ENCODE assay signal across 8 cellular contexts in the genomic region with DNA sequence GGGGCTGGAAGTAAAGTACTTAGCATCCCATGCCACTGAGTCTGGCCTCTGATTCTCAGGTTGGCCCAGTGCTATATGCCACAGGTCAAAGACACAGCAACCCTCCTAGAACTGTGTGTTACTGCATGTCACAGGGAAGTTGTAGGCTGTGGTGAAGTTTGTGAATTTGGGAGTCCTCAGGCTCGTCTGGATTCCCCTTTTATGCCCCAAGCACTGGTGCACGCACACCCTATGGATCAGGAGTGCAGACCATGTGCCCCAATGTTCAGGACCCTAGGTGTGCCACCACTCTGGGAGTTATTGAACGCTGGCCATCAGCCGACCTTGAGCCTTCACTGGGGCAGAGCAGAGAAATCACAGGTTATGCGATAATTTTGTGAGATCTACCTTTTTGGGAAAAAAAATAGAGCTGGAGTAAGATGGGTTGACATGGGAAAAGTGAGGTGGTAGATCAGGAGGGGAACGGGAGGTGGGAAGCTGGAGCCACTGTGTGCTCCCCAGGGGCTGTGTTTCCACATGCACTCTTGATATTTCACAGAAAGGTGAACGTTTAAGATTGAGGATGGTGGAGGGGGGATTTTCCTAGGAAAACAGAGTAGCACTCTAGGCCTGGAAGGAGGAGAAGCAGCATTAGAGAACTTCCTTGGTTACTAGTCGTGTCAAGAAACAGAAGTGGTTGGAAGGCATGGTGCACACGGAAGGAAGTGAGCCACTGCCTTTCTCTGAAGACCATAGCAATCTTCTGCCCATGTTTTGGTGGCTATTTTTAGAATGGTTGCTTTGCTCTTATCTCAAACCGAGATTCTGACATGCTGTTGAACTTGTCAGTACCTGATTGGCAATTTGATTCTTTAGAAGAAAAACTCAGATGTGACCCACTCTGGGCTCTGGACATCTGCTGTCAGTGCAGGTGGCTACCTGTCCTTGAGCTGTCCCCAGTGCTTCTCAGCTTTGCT. TPM values are rescaled to one million over a fixed set of nuclear protein-coding genes. Genes with fewer than 3 reads are reported as not detected.
A peak's percentile ranks its signal among the peaks of the same experiment; 100 is the strongest.
DNase-seq lines count a peak whose midpoint lies in the region; ATAC-seq, FAIRE-seq and TF ChIP-seq lines count a peak whose summit lies in the region.

No MANE protein-coding gene starts in this region.

- H3K9me3 ChIP-seq in CD4-positive, CD25-positive, alpha-beta regulatory T cell (ENCODE audit: control insufficient read depth in 2 of 2, low read length in 2 of 2) = no peaks in the 10 kb centered on the region
- H3K9me3 ChIP-seq in K562 (replicated peaks; ENCODE audit: control insufficient read depth, insufficient read depth, low read depth, low read length) = no peaks in the 10 kb centered on the region

- TF ChIP-seq CTCF in K562 (IDR thresholded peaks at IDR 0.05 in 2 of 3, conservative IDR thresholded peaks at IDR 0.05 in 1 of 3; ENCODE audit: insufficient read depth in 2 of 3, low read depth in 1 of 3, low read length in 3 of 3) = no peak

- peaks cover 42% of the 10 kb centered on the region for H3K4me1 ChIP-seq in CD4-positive, CD25-positive, alpha-beta regulatory T cell (ENCODE audit: control insufficient read depth, insufficient read depth, low read length, poor library complexity, severe bottlenecking)
- H3K4me1 ChIP-seq in K562 (replicated peaks in 1 of 2; ENCODE audit: control insufficient read depth in 2 of 2, insufficient read depth in 2 of 2, low read length in 2 of 2) = peaks cover 10 to 37% of the 10 kb centered on the region in 2 experiments

- H3K9me1 ChIP-seq in K562 (ENCODE audit: control insufficient read depth, insufficient read depth, low read length) = no peaks in the 10 kb centered on the region

- no peak for TF ChIP-seq EP300 in K562 (IDR thresholded peaks at IDR 0.05; ENCODE audit: low read length)

- peaks cover 22 to 50% (median 40%) of the 10 kb centered on the region in 4 donors for H3K4me1 Mint-ChIP-seq in CD4-positive, CD25-positive, alpha-beta regulatory T cell

- intact Hi-C loops in K562 (cut with micrococcal nuclease) = no loop called here

- no peak for FAIRE-seq in K562 (lab: Jason Lieb, UNC)

- peaks cover 21% of the 10 kb centered on the region for H4K20me1 ChIP-seq in K562 (replicated peaks; ENCODE audit: control insufficient read depth, insufficient read depth, low read length)

- no peaks in the 10 kb centered on the region for H3K36me3 Mint-ChIP-seq in CD4-positive, CD25-positive, alpha-beta regulatory T cell

- H3K4me3 Mint-ChIP-seq in CD4-positive, CD25-positive, alpha-beta regulatory T cell = peak overlapping the region in 3 of 4 donors; percentile 45 to 63 (median 50)

- no peak for TF ChIP-seq RAD21 in K562 (CRISPR knock-in tag; conservative IDR thresholded peaks at IDR 0.05 in 1 of 2, IDR thresholded peaks at IDR 0.05 in 1 of 2)

- in situ Hi-C loops in K562 (cut with MboI) = no loop called here

- no peak overlapping the region for H3K4me2 ChIP-seq in K562 (ENCODE audit: insufficient read depth, low read length)

- peak overlapping the region; percentile 60 to 82 (median 75) for H3K27ac Mint-ChIP-seq in CD4-positive, CD25-positive, alpha-beta regulatory T cell

- 22% methylated on average over 10 of the region's 10 CpGs for WGBS in K562 (ENCODE audit: insufficient coverage, low coverage, missing lambda C conversion rate)

- DNase-seq in CD4-positive, CD25-positive, alpha-beta regulatory T cell = peak in 2 of 3 donors; percentile 30 to 84
- no peak for DNase-seq in K562 (ENCODE audit: extremely low read depth in 1 of 4, low spot score in 3 of 4)
- DNase-seq in stimulated activated CD4-positive, alpha-beta T cell treated with anti-CD3 and anti-CD28 coated beads, Interleukin-2, amount 100 ng/mL, for 48 hours = no peak
- DNase-seq in SHP77 (lab: John Stamatoyannopoulos, UW) = no peak
- no peak for DNase-seq in NCI-H128 (lab: John Stamatoyannopoulos, UW; ENCODE audit: unreplicated experiment)
- DNase-seq in erythroblast (lab: John Stamatoyannopoulos, UW) = no peak

- peaks cover 0 to 2% (median 0%) of the 10 kb centered on the region in 7 donors for H3K9me3 Mint-ChIP-seq in CD4-positive, CD25-positive, alpha-beta regulatory T cell

- peak; percentile 54 to 59 for ATAC-seq in CD4-positive, CD25-positive, alpha-beta regulatory T cell (ENCODE audit: low read depth in 2 of 2)
- ATAC-seq in HG03103 (IDR thresholded peaks at IDR 0.05; ENCODE audit: low read depth, unreplicated experiment) (peak; percentile 43), K562 (no peak)

- H3K4me3 ChIP-seq in CD4-positive, CD25-positive, alpha-beta regulatory T cell (ENCODE audit: low read depth, low read length) = peak overlapping the region; percentile 35
- no peak overlapping the region for H3K4me3 ChIP-seq in K562

- H2AFZ ChIP-seq in K562 (ENCODE audit: low read depth, low read length) = no peak overlapping the region

- CTCF ChIA-PET in K562 (lab: Yijun Ruan, JAX; ENCODE audit: low intra/inter-chr PET ratio) = no interaction called here

- no peaks in the 10 kb centered on the region for H3K79me2 ChIP-seq in K562 (ENCODE audit: control insufficient read depth, insufficient read depth, low read length)

- H3K36me3 ChIP-seq in CD4-positive, CD25-positive, alpha-beta regulatory T cell (ENCODE audit: control insufficient read depth, insufficient read depth, low read length) = peaks cover 2% of the 10 kb centered on the region
- no peaks in the 10 kb centered on the region for H3K36me3 ChIP-seq in K562 (ENCODE audit: control insufficient read depth, insufficient read depth, low read length)

- TF ChIP-seq POLR2A in GM19193 (IDR thresholded peaks at IDR 0.05; ENCODE audit: extremely low read depth, insufficient read depth, insufficient read length) (peak; percentile 36), K562 (conservative IDR thresholded peaks at IDR 0.05) (no peak), erythroblast (IDR thresholded peaks at IDR 0.05; ENCODE audit: low read length) (no peak)

- H3K27me3 ChIP-seq in CD4-positive, CD25-positive, alpha-beta regulatory T cell (ENCODE audit: control insufficient read depth, insufficient read depth, low read length) = no peaks in the 10 kb centered on the region
- H3K27me3 ChIP-seq in K562 (ENCODE audit: control insufficient read depth in 2 of 2, insufficient read depth in 2 of 2, low read length in 2 of 2) = peaks cover 0 to 20% of the 10 kb centered on the region in 2 experiments; a peak in 3 of 5 replicates

- peak overlapping the region; percentile 34 for H3K27ac ChIP-seq in CD4-positive, CD25-positive, alpha-beta regulatory T cell (ENCODE audit: insufficient read depth, low read length, poor library complexity, severe bottlenecking)
- no peak overlapping the region for H3K27ac ChIP-seq in K562 (ENCODE audit: extremely low read depth, low read depth, low read length)

- no peak overlapping the region for H3K9ac ChIP-seq in K562 (ENCODE audit: insufficient read depth in 1 of 2, low read depth in 2 of 2, low read length in 2 of 2)

- POLR2A ChIA-PET in K562 (lab: Yijun Ruan, JAX) = interaction anchor here (1.7 to 2.9 kb wide), 3 partner anchors 12 to 14 kb away, joined by 4 to 7 read pairs (median 6); no protein-coding TSS in a partner anchor

- BruUV-seq in K562 (replicated peaks; lab: Mats Ljungman, UMichigan) = no TSS peak

- no peaks in the 10 kb centered on the region for H3K27me3 Mint-ChIP-seq in CD4-positive, CD25-positive, alpha-beta regulatory T cell

RNA-seq across cellular contexts. Expression of a gene that starts 44.1 kb away (rescaled TPM):
- 46.6 TPM for total RNA-seq in CD4-positive, CD25-positive, alpha-beta regulatory T cell
- 10 to 100 TPM; 45.5 to 48.5 (median 47.5) TPM for polyA plus RNA-seq in CD4-positive, CD25-positive, alpha-beta regulatory T cell
- 24.8 and 31.0 TPM in 2 replicates for total RNA-seq in K562 (2011; cell fraction: chromatin; rRNA removed; ENCODE audit: low replicate concordance)
- 15.9 and 18.3 TPM in 2 replicates for total RNA-seq in K562 (2011; cell fraction: nucleolus; rRNA removed)
- 24.7 and 35.4 TPM in 2 replicates for total RNA-seq in K562 (2011; cell fraction: nucleoplasm; rRNA removed)
- total RNA-seq in K562 (2014; rRNA removed) (11.8 and 14.0 TPM in 2 replicates), K562 (2014; rRNA removed; fragmentation: Illumina TruSeq; extraction: Trizol) (10.3 and 12.3 TPM in 2 replicates), K562 (2015; rRNA removed; fragmentation: Illumina TruSeq; extraction: Trizol) (10.0 TPM in 2 replicates), K562 (2021) (19.4 TPM in 2 replicates)
- polyA plus RNA-seq in K562 (2011; rRNA removed) (10.4 and 14.3 TPM in 2 replicates), K562 (2014; fragmentation: Illumina TruSeq; extraction: Trizol) (13.8 and 14.4 TPM in 2 replicates), K562 (2014; fragmentation: Nextera tagmentation; extraction: Ambion mirVana) (1 to 10 TPM; 9.3 to 9.6 TPM), K562 (2014; rRNA removed) (14.7 and 17.5 TPM in 2 replicates)
- 9.5 and 14.9 TPM in 2 replicates for polyA plus RNA-seq in K562 (2011; cell fraction: cytosol; rRNA removed)
- 50.7 and 53.8 TPM in 2 replicates for polyA plus RNA-seq in K562 (2011; cell fraction: nucleus; rRNA removed)
- 16.9 and 37.3 TPM in 2 replicates for polyA plus RNA-seq in K562 (2012)
- polyA minus RNA-seq in K562 (2011; rRNA and poly(A)+ RNA removed) = 7.9 and 8.9 TPM in 2 replicates
- 5.4 and 9.0 TPM in 2 replicates for polyA minus RNA-seq in K562 (2011; cell fraction: cytosol; rRNA and poly(A)+ RNA removed)
- polyA minus RNA-seq in K562 (2011; cell fraction: nucleus; rRNA and poly(A)+ RNA removed) = 10.0 and 16.2 TPM in 2 replicates

RNA-seq across cellular contexts. Expression of a gene that starts 55.1 kb away (rescaled TPM):
- 71.3 TPM for total RNA-seq in CD4-positive, CD25-positive, alpha-beta regulatory T cell
- 10 to 100 TPM in 3 of 4 donors, 1 to 10 TPM in 1; 9.0 to 14.3 (median 11.2) TPM for polyA plus RNA-seq in CD4-positive, CD25-positive, alpha-beta regulatory T cell
- not detected in 2 replicates for total RNA-seq in K562 (2011; cell fraction: chromatin; rRNA removed; ENCODE audit: low replicate concordance)
- not detected in 2 replicates for total RNA-seq in K562 (2011; cell fraction: nucleolus; rRNA removed)
- not detected in 2 replicates for total RNA-seq in K562 (2011; cell fraction: nucleoplasm; rRNA removed)
- 0.09 TPM in 1 of 2 replicates, not detected in the other for total RNA-seq in K562 (2014; rRNA removed)
- not detected in 2 replicates for total RNA-seq in K562 (2014; rRNA removed; fragmentation: Illumina TruSeq; extraction: Trizol)
- not detected in 2 replicates for total RNA-seq in K562 (2015; rRNA removed; fragmentation: Illumina TruSeq; extraction: Trizol)
- total RNA-seq in K562 (2021) = 0.33 and 1.3 TPM in 2 replicates
- 0.03 TPM in 1 of 2 replicates, not detected in the other for polyA plus RNA-seq in K562 (2011; rRNA removed)
- 0.32 TPM in 1 of 2 replicates, not detected in the other for polyA plus RNA-seq in K562 (2011; cell fraction: cytosol; rRNA removed)
- not detected in 2 replicates for polyA plus RNA-seq in K562 (2011; cell fraction: nucleus; rRNA removed)
- polyA plus RNA-seq in K562 (2012) = 0.06 and 0.12 TPM in 2 replicates
- 0.46 TPM in 1 of 2 replicates, not detected in the other for polyA plus RNA-seq in K562 (2014; fragmentation: Illumina TruSeq; extraction: Trizol)
- polyA plus RNA-seq in K562 (2014; fragmentation: Nextera tagmentation; extraction: Ambion mirVana) = not detected
- 0.05 TPM in 1 of 2 replicates, not detected in the other for polyA plus RNA-seq in K562 (2014; rRNA removed)
- 0.04 and 0.78 TPM in 2 replicates for polyA minus RNA-seq in K562 (2011; rRNA and poly(A)+ RNA removed)
- polyA minus RNA-seq in K562 (2011; cell fraction: cytosol; rRNA and poly(A)+ RNA removed) = not detected in 2 replicates
- polyA minus RNA-seq in K562 (2011; cell fraction: nucleus; rRNA and poly(A)+ RNA removed) = not detected in 2 replicates

Comparison
In these comparisons a context has a peak if more than half of its experiments do, and no peak if none do; other contexts are left out.
1. DNase-seq: peak in CD4-positive, CD25-positive, alpha-beta regulatory T cell (2 of 3); none in K562 (0 of 4), stimulated activated CD4-positive, alpha-beta T cell treated with anti-CD3 and anti-CD28 coated beads, Interleukin-2, amount 100 ng/mL, for 48 hours (0 of 2), SHP77 (0 of 2), NCI-H128 (single experiment) and erythroblast (0 of 2).
2. RNA of a gene that starts 55.1 kb away (total RNA-seq): 71.3 TPM in CD4-positive, CD25-positive, alpha-beta regulatory T cell (single experiment); 0.09 to 1.3 TPM in K562; every median in the first group is over 10 times any median in the second.